In the genomic region with DNA sequence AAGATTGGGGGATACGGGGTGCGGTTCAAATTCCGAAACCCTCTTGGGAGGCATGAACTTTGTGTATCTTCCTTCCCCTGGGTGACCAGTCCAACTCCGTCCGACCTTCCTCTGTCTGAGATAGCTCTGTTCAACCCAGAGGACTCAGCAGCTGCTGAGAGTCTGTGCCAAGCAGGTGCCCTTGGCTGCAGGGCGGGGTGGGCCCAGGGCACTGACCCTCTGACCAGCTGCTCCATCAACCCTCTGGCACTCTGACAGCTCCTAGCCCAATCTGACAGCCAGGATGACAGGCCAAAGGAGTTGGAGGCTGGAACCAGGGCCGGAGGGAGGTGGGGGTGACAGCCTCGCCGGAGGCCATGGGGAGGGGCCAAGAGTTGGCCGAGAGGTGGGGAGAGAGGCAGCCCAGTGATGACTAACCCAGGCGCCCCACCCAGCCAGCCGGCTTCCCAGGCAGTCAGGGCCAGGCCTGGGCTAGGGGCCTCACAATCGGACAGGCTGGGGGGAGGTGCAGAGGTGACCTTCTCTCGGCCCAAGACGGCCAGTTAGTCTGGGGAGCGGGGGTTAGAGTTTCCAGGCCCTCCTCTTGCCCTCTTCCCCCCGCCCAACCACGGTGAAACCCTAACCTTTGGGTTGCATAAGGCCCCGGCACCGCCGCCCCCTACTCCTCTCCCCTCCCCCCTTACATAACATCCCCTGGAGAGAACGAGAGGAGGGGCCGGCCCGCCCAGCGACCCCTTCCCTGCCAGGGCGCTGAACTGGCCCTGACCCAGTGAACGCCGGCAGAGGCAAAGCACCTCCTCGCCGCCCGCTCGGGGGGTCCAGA, we compare ENCODE assay signal across 8 cellular contexts. TPM values are rescaled to one million over a fixed set of nuclear protein-coding genes. Genes with fewer than 3 reads are reported as not detected.
A peak's percentile ranks its signal among the peaks of the same experiment; 100 is the strongest.
DNase-seq lines count a peak whose midpoint lies in the region; ATAC-seq and TF ChIP-seq lines count a peak whose summit lies in the region.

No MANE protein-coding gene starts in this region.

- no peak for ATAC-seq in effector memory CD8-positive, alpha-beta T cell (replicated peaks)
- ATAC-seq in memory B cell (ENCODE audit: low read depth) (no peak), HG03439 (IDR thresholded peaks at IDR 0.05; ENCODE audit: unreplicated experiment) (no peak)

- H3K27ac ChIP-seq in C4-2B: peak overlapping the region; percentile 98

- peak overlapping the region; percentile 69 for H3K4me3 ChIP-seq in Jurkat, Clone E6-1 (ENCODE audit: low read length)

- no peaks in the 10 kb centered on the region for H3K9me3 Mint-ChIP-seq in activated CD4-positive, alpha-beta T cell treated with anti-CD3 and anti-CD28 coated beads, Interleukin-2, amount 10 ng/mL, durations not matched to agents 24 days and 14 days
- H3K9me3 Mint-ChIP-seq in effector memory CD8-positive, alpha-beta T cell: no peaks in the 10 kb centered on the region
- no peaks in the 10 kb centered on the region for H3K9me3 Mint-ChIP-seq in memory B cell

- peaks cover 19% of the 10 kb centered on the region for H3K36me3 Mint-ChIP-seq in activated CD4-positive, alpha-beta T cell treated with anti-CD3 and anti-CD28 coated beads, Interleukin-2, amount 10 ng/mL, durations not matched to agents 24 days and 14 days (ENCODE audit: low read depth)
- peaks cover 23% of the 10 kb centered on the region for H3K36me3 Mint-ChIP-seq in effector memory CD8-positive, alpha-beta T cell (ENCODE audit: insufficient read depth)
- no peaks in the 10 kb centered on the region for H3K36me3 Mint-ChIP-seq in memory B cell

- no peak for TF ChIP-seq CTCF in C4-2B (conservative IDR thresholded peaks at IDR 0.05)

- H3K4me3 Mint-ChIP-seq in activated CD4-positive, alpha-beta T cell treated with anti-CD3 and anti-CD28 coated beads, Interleukin-2, amount 10 ng/mL, durations not matched to agents 24 days and 14 days: peak overlapping the region; percentile 95
- peak overlapping the region; percentile 96 to 97 for H3K4me3 Mint-ChIP-seq in effector memory CD8-positive, alpha-beta T cell
- H3K4me3 Mint-ChIP-seq in memory B cell: peak overlapping the region; percentile 11

- H3K27ac Mint-ChIP-seq in activated CD4-positive, alpha-beta T cell treated with anti-CD3 and anti-CD28 coated beads, Interleukin-2, amount 10 ng/mL, durations not matched to agents 24 days and 14 days: no peak overlapping the region
- peak overlapping the region; percentile 12 to 38 for H3K27ac Mint-ChIP-seq in effector memory CD8-positive, alpha-beta T cell
- H3K27ac Mint-ChIP-seq in memory B cell: peak overlapping the region; percentile 15

- DNase-seq in Jurkat, Clone E6-1 (ENCODE audit: low read depth, low spot score): no peak
- DNase-seq in activated CD4-positive, alpha-beta T cell treated with anti-CD3 and anti-CD28 coated beads, Interleukin-2, amount 10 ng/mL, durations not matched to agents 24 days and 14 days: peak; percentile 85
- peak in 1 of 3 experiments; percentile 34 for DNase-seq in effector memory CD8-positive, alpha-beta T cell
- DNase-seq in memory B cell (ENCODE audit: low spot score in 2 of 2) (peak in 1 of 2 donors; percentile 33), stromal cell of bone marrow (ENCODE audit: low read depth) (peak; percentile 87), NCI-H345 (lab: John Stamatoyannopoulos, UW) (no peak)

- intact Hi-C loops in activated CD4-positive, alpha-beta T cell treated with anti-CD3 and anti-CD28 coated beads, Interleukin-2, amount 10 ng/mL, durations not matched to agents 24 days and 14 days (cut with micrococcal nuclease): loop anchor here (10.0 kb wide), 1 partner anchor 680 kb away; no protein-coding TSS in a partner anchor

- peaks cover 12% of the 10 kb centered on the region for H3K27me3 Mint-ChIP-seq in activated CD4-positive, alpha-beta T cell treated with anti-CD3 and anti-CD28 coated beads, Interleukin-2, amount 10 ng/mL, durations not matched to agents 24 days and 14 days
- no peaks in the 10 kb centered on the region for H3K27me3 Mint-ChIP-seq in effector memory CD8-positive, alpha-beta T cell
- peaks cover 13% of the 10 kb centered on the region for H3K27me3 Mint-ChIP-seq in memory B cell

- H3K4me1 Mint-ChIP-seq in activated CD4-positive, alpha-beta T cell treated with anti-CD3 and anti-CD28 coated beads, Interleukin-2, amount 10 ng/mL, durations not matched to agents 24 days and 14 days: peaks cover 27% of the 10 kb centered on the region
- peaks cover 30 to 34% of the 10 kb centered on the region in 2 donors for H3K4me1 Mint-ChIP-seq in effector memory CD8-positive, alpha-beta T cell (ENCODE audit: low read depth in 2 of 2)
- peaks cover 24% of the 10 kb centered on the region for H3K4me1 Mint-ChIP-seq in memory B cell

RNA-seq across cellular contexts. Expression of gene TLCD2, which starts 5.0 kb away (rescaled TPM):
- not detected for polyA plus RNA-seq in Jurkat, Clone E6-1 (2012; ENCODE audit: insufficient read depth, insufficient read length)
- 0.07 and 0.14 TPM in 2 replicates for total RNA-seq in activated CD4-positive, alpha-beta T cell treated with anti-CD3 and anti-CD28 coated beads, Interleukin-2, amount 10 ng/mL, durations not matched to agents 24 days and 14 days

RNA-seq across cellular contexts. Expression of gene WDR81, which starts 9.3 kb away (rescaled TPM):
- polyA plus RNA-seq in Jurkat, Clone E6-1 (2012; ENCODE audit: insufficient read depth, insufficient read length): 9.3 TPM
- 17.6 and 18.3 TPM in 2 replicates for total RNA-seq in activated CD4-positive, alpha-beta T cell treated with anti-CD3 and anti-CD28 coated beads, Interleukin-2, amount 10 ng/mL, durations not matched to agents 24 days and 14 days

RNA-seq across cellular contexts. Expression of gene SERPINF2, which starts 27.5 kb away (rescaled TPM):
- not detected for polyA plus RNA-seq in Jurkat, Clone E6-1 (2012; ENCODE audit: insufficient read depth, insufficient read length)
- total RNA-seq in activated CD4-positive, alpha-beta T cell treated with anti-CD3 and anti-CD28 coated beads, Interleukin-2, amount 10 ng/mL, durations not matched to agents 24 days and 14 days: 0.12 and 0.16 TPM in 2 replicates

RNA-seq across cellular contexts. Expression of gene PRPF8, which starts 30.5 kb away (rescaled TPM):
- polyA plus RNA-seq in Jurkat, Clone E6-1 (2012; ENCODE audit: insufficient read depth, insufficient read length): 317 TPM
- total RNA-seq in activated CD4-positive, alpha-beta T cell treated with anti-CD3 and anti-CD28 coated beads, Interleukin-2, amount 10 ng/mL, durations not matched to agents 24 days and 14 days: 432 and 442 TPM in 2 replicates

RNA-seq across cellular contexts. Expression of gene SERPINF1, which starts 46.7 kb away (rescaled TPM):
- polyA plus RNA-seq in Jurkat, Clone E6-1 (2012; ENCODE audit: insufficient read depth, insufficient read length): 13.4 TPM
- total RNA-seq in activated CD4-positive, alpha-beta T cell treated with anti-CD3 and anti-CD28 coated beads, Interleukin-2, amount 10 ng/mL, durations not matched to agents 24 days and 14 days: not detected in 2 replicates

Comparison
In these comparisons a context has a peak if more than half of its experiments do, and no peak if none do; other contexts are left out.
1. DNase-seq: peak in activated CD4-positive, alpha-beta T cell treated with anti-CD3 and anti-CD28 coated beads, Interleukin-2, amount 10 ng/mL, durations not matched to agents 24 days and 14 days (single experiment) and stromal cell of bone marrow (single experiment); none in Jurkat, Clone E6-1 (single experiment) and NCI-H345 (single experiment).
2. H3K4me3 Mint-ChIP-seq: peak in every context shown above with its lines; median percentile 96 in effector memory CD8-positive, alpha-beta T cell; 95 in activated CD4-positive, alpha-beta T cell treated with anti-CD3 and anti-CD28 coated beads, Interleukin-2, amount 10 ng/mL, durations not matched to agents 24 days and 14 days; 11 in memory B cell.